Comparison of ENCODE assay signal across 1 cellular context in genomic region chr17:8436169-8436932, GRCh38.
TF ChIP-seq lines count a peak whose summit lies in the region.

No MANE protein-coding gene starts in this region.

TF ChIP-seq in HEK293, 187 proteins besides CTCF, POLR2A, EP300 and RAD21 (continued from another document and continues in another):
- peak; percentile 76 for TF ChIP-seq ZBTB26 (tag by site-specific recombination; optimal IDR thresholded peaks at IDR 0.05)
- TF ChIP-seq SP2 (tag by site-specific recombination; IDR thresholded peaks at IDR 0.05), result peak; percentile 25
- TF ChIP-seq ZNF623 (tag by site-specific recombination; IDR thresholded peaks at IDR 0.05), result 0 out of 2 replicates have a peak, but pooled peaks have one; percentile 6
- TF ChIP-seq ZSCAN4 (tag by site-specific recombination; IDR thresholded peaks at IDR 0.05), result no peak
- TF ChIP-seq PRDM4 (tag by site-specific recombination; IDR thresholded peaks at IDR 0.05), result no peak
- TF ChIP-seq ZNF324 (tag by site-specific recombination; IDR thresholded peaks at IDR 0.05), result peak; percentile 57
- no peak for TF ChIP-seq GLI2 (tag by site-specific recombination; IDR thresholded peaks at IDR 0.05; ENCODE audit: borderline replicate concordance, low read depth)
- no peak for TF ChIP-seq ZSCAN18 (tag by site-specific recombination; IDR thresholded peaks at IDR 0.05)
- no peak for TF ChIP-seq ZNF626 (tag by site-specific recombination; IDR thresholded peaks at IDR 0.05)
- peak; percentile 24; the same call in 1 of the 2 replicates for TF ChIP-seq ZNF449 (tag by site-specific recombination; IDR thresholded peaks at IDR 0.05)
- no peak for TF ChIP-seq ZNF664 (tag by site-specific recombination; IDR thresholded peaks at IDR 0.05)
- TF ChIP-seq ZNF776 (tag by site-specific recombination; IDR thresholded peaks at IDR 0.05; ENCODE audit: borderline replicate concordance), result no peak
- TF ChIP-seq SCRT1 (tag by site-specific recombination; IDR thresholded peaks at IDR 0.05; ENCODE audit: borderline replicate concordance), result no peak
- TF ChIP-seq RBAK (tag by site-specific recombination; IDR thresholded peaks at IDR 0.05), result no peak
- peak; percentile 66; the same call in 1 of the 2 replicates for TF ChIP-seq ZNF600 (tag by site-specific recombination; IDR thresholded peaks at IDR 0.05)
- TF ChIP-seq KLF17 (tag by site-specific recombination; IDR thresholded peaks at IDR 0.05), result peak; percentile 39; the same call in 1 of the 2 replicates
- no peak for TF ChIP-seq ZNF529 (tag by site-specific recombination; IDR thresholded peaks at IDR 0.05; ENCODE audit: insufficient replicate concordance)
- peak; percentile 93 for TF ChIP-seq ZNF10 (tag by site-specific recombination; IDR thresholded peaks at IDR 0.05)
- TF ChIP-seq ZIC2 (tag by site-specific recombination; IDR thresholded peaks at IDR 0.05), result no peak
- TF ChIP-seq HOXA7 (CRISPR knock-in tag; IDR thresholded peaks at IDR 0.05; ENCODE audit: borderline replicate concordance), result no peak
- TF ChIP-seq PRDM10 (tag by site-specific recombination; IDR thresholded peaks at IDR 0.05), result peak; percentile 94
- peak; percentile 32; the same call in 1 of the 2 replicates for TF ChIP-seq INSM2 (tag by site-specific recombination; IDR thresholded peaks at IDR 0.05)
- no peak for TF ChIP-seq ZNF24 (tag by site-specific recombination; IDR thresholded peaks at IDR 0.05)
- TF ChIP-seq ZNF76 (tag by site-specific recombination; IDR thresholded peaks at IDR 0.05; ENCODE audit: borderline replicate concordance, low read depth), result no peak
- no peak for TF ChIP-seq ZNF692 (tag by site-specific recombination; IDR thresholded peaks at IDR 0.05)
- TF ChIP-seq ZBTB7A (tag by site-specific recombination; IDR thresholded peaks at IDR 0.05; ENCODE audit: low read depth), result no peak
- no peak for TF ChIP-seq ZNF624 (tag by site-specific recombination; IDR thresholded peaks at IDR 0.05)
- no peak for TF ChIP-seq ZNF114 (tag by site-specific recombination; IDR thresholded peaks at IDR 0.05)
- TF ChIP-seq ZNF792 (tag by site-specific recombination; IDR thresholded peaks at IDR 0.05), result no peak
- 0 out of 2 replicates have a peak, but pooled peaks have one; percentile 26 for TF ChIP-seq ZNF394 (tag by site-specific recombination; IDR thresholded peaks at IDR 0.05; ENCODE audit: borderline replicate concordance)
- no peak for TF ChIP-seq ZNF211 (tag by site-specific recombination; IDR thresholded peaks at IDR 0.05; ENCODE audit: low read depth)
- TF ChIP-seq ZSCAN23 (tag by site-specific recombination; IDR thresholded peaks at IDR 0.05), result no peak
- TF ChIP-seq ZNF280D (tag by site-specific recombination; IDR thresholded peaks at IDR 0.05), result no peak
- peak; percentile 97 for TF ChIP-seq EGR2 (tag by site-specific recombination; IDR thresholded peaks at IDR 0.05; ENCODE audit: low read depth)
- TF ChIP-seq KLF16 (tag by site-specific recombination; IDR thresholded peaks at IDR 0.05), result peak; percentile 44; the same call in 1 of the 2 replicates
- 0 out of 2 replicates have a peak, but pooled peaks have one; percentile 9 for TF ChIP-seq BCL11A (tag by site-specific recombination; IDR thresholded peaks at IDR 0.05; ENCODE audit: low read depth)
- TF ChIP-seq SP3 (tag by site-specific recombination; IDR thresholded peaks at IDR 0.05), result no peak; the same call in 1 of the 2 replicates
